ENCODE assay signal across 2 cellular contexts in the genomic region with DNA sequence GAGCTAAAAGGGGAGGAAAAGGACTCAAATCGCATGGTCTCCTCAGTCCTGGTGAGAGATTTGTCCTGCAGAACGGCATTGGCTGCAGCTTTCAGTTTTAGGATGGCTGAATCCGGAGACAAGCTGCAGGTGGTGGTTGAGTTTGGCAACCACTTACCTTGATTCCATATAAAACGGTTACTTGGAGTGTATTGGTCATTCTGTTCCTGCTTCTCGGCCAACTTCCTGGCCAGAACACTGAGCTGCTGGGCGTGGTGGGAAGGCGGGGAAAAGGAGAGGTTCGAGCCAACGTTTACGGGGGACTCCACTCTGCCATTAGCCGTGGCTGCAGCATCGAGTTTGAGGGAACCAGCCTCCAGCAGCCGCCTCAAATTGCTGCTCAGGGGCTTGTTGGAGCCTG.
TF ChIP-seq lines count a peak whose summit lies in the region.

No MANE protein-coding gene starts in this region.

TF ChIP-seq in K562, 482 proteins besides CTCF, POLR2A, EP300 and RAD21:
- no peak for TF ChIP-seq GABPB2 (CRISPR knock-in tag; conservative IDR thresholded peaks at IDR 0.05)
- TF ChIP-seq, protein P1, sequence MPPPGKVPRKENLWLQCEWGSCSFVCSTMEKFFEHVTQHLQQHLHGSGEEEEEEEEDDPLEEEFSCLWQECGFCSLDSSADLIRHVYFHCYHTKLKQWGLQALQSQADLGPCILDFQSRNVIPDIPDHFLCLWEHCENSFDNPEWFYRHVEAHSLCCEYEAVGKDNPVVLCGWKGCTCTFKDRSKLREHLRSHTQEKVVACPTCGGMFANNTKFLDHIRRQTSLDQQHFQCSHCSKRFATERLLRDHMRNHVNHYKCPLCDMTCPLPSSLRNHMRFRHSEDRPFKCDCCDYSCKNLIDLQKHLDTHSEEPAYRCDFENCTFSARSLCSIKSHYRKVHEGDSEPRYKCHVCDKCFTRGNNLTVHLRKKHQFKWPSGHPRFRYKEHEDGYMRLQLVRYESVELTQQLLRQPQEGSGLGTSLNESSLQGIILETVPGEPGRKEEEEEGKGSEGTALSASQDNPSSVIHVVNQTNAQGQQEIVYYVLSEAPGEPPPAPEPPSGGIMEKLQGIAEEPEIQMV (tag; conservative IDR thresholded peaks at IDR 0.05; ENCODE audit: low read depth) = no peak
- no peak for TF ChIP-seq HDGF (IDR thresholded peaks at IDR 0.05)
- no peak for TF ChIP-seq STAT5B (CRISPR knock-in tag; IDR thresholded peaks at IDR 0.05)
- TF ChIP-seq TAF1 (IDR thresholded peaks at IDR 0.05; ENCODE audit: control insufficient read depth, extremely low read depth, insufficient read depth, low read length, severe bottlenecking) = no peak
- TF ChIP-seq SREBF2 (CRISPR knock-in tag; IDR thresholded peaks at IDR 0.05) = no peak
- no peak for TF ChIP-seq NCOA6 (IDR thresholded peaks at IDR 0.05)
- no peak for TF ChIP-seq ZBTB1 (CRISPR knock-in tag; IDR thresholded peaks at IDR 0.05; ENCODE audit: borderline replicate concordance, low read depth)

TF ChIP-seq in endothelial cell of umbilical vein, 7 proteins besides CTCF, POLR2A, EP300 and RAD21:
- TF ChIP-seq POLR2AphosphoS5 (IDR thresholded peaks at IDR 0.05; ENCODE audit: insufficient read depth, low read depth, low read length) (no peak), MYC (IDR thresholded peaks at IDR 0.05; ENCODE audit: low read depth, low read length) (no peak), JUN (IDR thresholded peaks at IDR 0.05; ENCODE audit: borderline replicate concordance, insufficient read depth, insufficient read length, low read depth) (no peak), GATA2 (IDR thresholded peaks at IDR 0.05; ENCODE audit: insufficient read depth, insufficient read length, low read depth, low read length) (no peak), FOS (IDR thresholded peaks at IDR 0.05; ENCODE audit: borderline replicate concordance, insufficient read depth, low read length) (no peak), EZH2 (IDR thresholded peaks at IDR 0.05; ENCODE audit: borderline replicate concordance, low read depth, low read length, severe bottlenecking) (no peak)
- TF ChIP-seq, protein P2, sequence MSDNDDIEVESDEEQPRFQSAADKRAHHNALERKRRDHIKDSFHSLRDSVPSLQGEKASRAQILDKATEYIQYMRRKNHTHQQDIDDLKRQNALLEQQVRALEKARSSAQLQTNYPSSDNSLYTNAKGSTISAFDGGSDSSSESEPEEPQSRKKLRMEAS (IDR thresholded peaks at IDR 0.05; ENCODE audit: insufficient read depth, insufficient read length) = no peak
